In genomic region chr3:107264888-107265287, GRCh38 we compare ENCODE assay signal across 16 cellular contexts.
DNase-seq lines count a peak whose midpoint lies in the region; ATAC-seq and TF ChIP-seq lines count a peak whose summit lies in the region.
"Had no signal": no experiment of that assay in that cellular context is flagged by ENCODE, and none has a peak within 500 bp of the region (broad histone marks: within the 10 kb centered on the region; RNA-seq: fewer than 3 reads in every experiment).

No MANE protein-coding gene starts in this region.

- H3K4me3 Mint-ChIP-seq in endodermal cell, result no peak overlapping the region
- H3K4me3 Mint-ChIP-seq in mesothelial cell of epicardium, result peak overlapping the region; percentile 22
- H3K4me3 Mint-ChIP-seq: activated naive CD8-positive, alpha-beta T cell treated with anti-CD3 and anti-CD28 coated beads for 36 hours; dendritic cell treated with granulocyte-macrophage colony-stimulating factor and Interleukin-4, amounts not matched to agents 40 ng/mL and 50 ng/mL, for 4 days; nephron had no signal

- H3K4me3 ChIP-seq in left ventricle myocardium inferior, result no peak overlapping the region
- H3K4me3 ChIP-seq in endodermal cell (ENCODE audit: low read length), result no peak overlapping the region
- H3K4me3 ChIP-seq in upper lobe of right lung, result no peak overlapping the region
- H3K4me3 ChIP-seq in esophagus squamous epithelium, result no peak overlapping the region
- H3K4me3 ChIP-seq: A549, spleen, tibial nerve had no signal

- intact Hi-C loops in left ventricle myocardium inferior (cut with micrococcal nuclease), result no loop called here
- intact Hi-C loops in Right ventricle myocardium inferior (cut with DNase I), result no loop called here
- intact Hi-C loops in upper lobe of right lung (cut with DNase I), result no loop called here
- intact Hi-C loops in esophagus squamous epithelium (cut with DNase I), result no loop called here

- H3K36me3 ChIP-seq in left ventricle myocardium inferior, result no peaks in the 10 kb centered on the region
- H3K36me3 ChIP-seq in endodermal cell (ENCODE audit: control insufficient read depth, insufficient read depth, low read length), result no peaks in the 10 kb centered on the region
- no peaks in the 10 kb centered on the region for H3K36me3 ChIP-seq in upper lobe of right lung
- H3K36me3 ChIP-seq in esophagus squamous epithelium, result no peaks in the 10 kb centered on the region
- H3K36me3 ChIP-seq: spleen, tibial nerve had no signal

- peaks cover 6% of the 10 kb centered on the region for H3K4me1 ChIP-seq in left ventricle myocardium inferior
- H3K4me1 ChIP-seq in endodermal cell (ENCODE audit: control insufficient read depth, insufficient read depth, low read length), result peaks cover 4% of the 10 kb centered on the region
- H3K4me1 ChIP-seq in upper lobe of right lung, result peaks cover 4% of the 10 kb centered on the region
- H3K4me1 ChIP-seq in esophagus squamous epithelium, result peaks cover 0 to 18% (median 4%) of the 10 kb centered on the region in 3 donors
- H3K4me1 ChIP-seq: A549 had no signal

- H3K27me3 Mint-ChIP-seq in endodermal cell (ENCODE audit: insufficient read depth) (no peaks in the 10 kb centered on the region), mesothelial cell of epicardium (ENCODE audit: low read depth) (no peaks in the 10 kb centered on the region)

- ATAC-seq in Right ventricle myocardium inferior (no peak), upper lobe of right lung (peak; percentile 64)
- ATAC-seq: A549 had no signal

- H3K9me3 Mint-ChIP-seq in endodermal cell (no peaks in the 10 kb centered on the region), mesothelial cell of epicardium (no peaks in the 10 kb centered on the region)
- H3K9me3 Mint-ChIP-seq: activated naive CD8-positive, alpha-beta T cell treated with anti-CD3 and anti-CD28 coated beads for 36 hours; dendritic cell treated with granulocyte-macrophage colony-stimulating factor and Interleukin-4, amounts not matched to agents 40 ng/mL and 50 ng/mL, for 4 days; nephron had no signal

- H3K9ac ChIP-seq in endodermal cell (ENCODE audit: extremely low read depth, low read length, poor library complexity, severe bottlenecking), result no peak overlapping the region

- TF ChIP-seq CTCF in left ventricle myocardium inferior (IDR thresholded peaks at IDR 0.05; ENCODE audit: borderline replicate concordance) (no peak), endodermal cell (conservative IDR thresholded peaks at IDR 0.05) (no peak), mesothelial cell of epicardium (IDR thresholded peaks at IDR 0.05; ENCODE audit: unreplicated experiment) (no peak), upper lobe of right lung (IDR thresholded peaks at IDR 0.05) (no peak), esophagus squamous epithelium (IDR thresholded peaks at IDR 0.05) (no peak)

- H3K9me3 ChIP-seq in left ventricle myocardium inferior (replicated peaks), result no peaks in the 10 kb centered on the region
- H3K9me3 ChIP-seq in endodermal cell (ENCODE audit: control insufficient read depth, low read length), result peaks cover 2% of the 10 kb centered on the region
- no peaks in the 10 kb centered on the region for H3K9me3 ChIP-seq in upper lobe of right lung
- no peaks in the 10 kb centered on the region for H3K9me3 ChIP-seq in esophagus squamous epithelium
- H3K9me3 ChIP-seq: A549, spleen, tibial nerve had no signal

- H3K27me3 ChIP-seq in left ventricle myocardium inferior (ENCODE audit: low read depth) (no peaks in the 10 kb centered on the region), endodermal cell (ENCODE audit: control insufficient read depth, insufficient read depth, low read length, poor library complexity, severe bottlenecking) (no peaks in the 10 kb centered on the region), upper lobe of right lung (no peaks in the 10 kb centered on the region), esophagus squamous epithelium (no peaks in the 10 kb centered on the region)
- H3K27me3 ChIP-seq: spleen, tibial nerve had no signal

- no peaks in the 10 kb centered on the region for H3K36me3 Mint-ChIP-seq in endodermal cell (ENCODE audit: low read depth)
- peaks cover 2% of the 10 kb centered on the region for H3K36me3 Mint-ChIP-seq in mesothelial cell of epicardium
- H3K36me3 Mint-ChIP-seq: activated naive CD8-positive, alpha-beta T cell treated with anti-CD3 and anti-CD28 coated beads for 36 hours had no signal

- peak overlapping the region; percentile 74 for H3K27ac Mint-ChIP-seq in endodermal cell
- H3K27ac Mint-ChIP-seq in mesothelial cell of epicardium, result peak overlapping the region; percentile 64
- H3K27ac Mint-ChIP-seq: activated naive CD8-positive, alpha-beta T cell treated with anti-CD3 and anti-CD28 coated beads for 36 hours; dendritic cell treated with granulocyte-macrophage colony-stimulating factor and Interleukin-4, amounts not matched to agents 40 ng/mL and 50 ng/mL, for 4 days had no signal

- peak overlapping the region; percentile 64 for H3K27ac ChIP-seq in left ventricle myocardium inferior (replicated peaks)
- H3K27ac ChIP-seq in endodermal cell (ENCODE audit: low read depth, low read length), result no peak overlapping the region
- H3K27ac ChIP-seq in upper lobe of right lung, result no peak overlapping the region
- no peak overlapping the region for H3K27ac ChIP-seq in esophagus squamous epithelium
- H3K27ac ChIP-seq: A549, spleen, tibial nerve had no signal

- no peak for TF ChIP-seq POLR2A in esophagus squamous epithelium (IDR thresholded peaks at IDR 0.05)

- 70 to 84% methylated on average over 4 to 6 of the region's 6 CpGs for WGBS in endodermal cell (ENCODE audit: insufficient coverage in 1 of 2, insufficient read length in 1 of 2), 2 experiments
- WGBS in esophagus squamous epithelium, 2 donors, result 28 to 55% methylated on average over 6 of the region's 6 CpGs

- peaks cover 12% of the 10 kb centered on the region for H3K4me1 Mint-ChIP-seq in endodermal cell
- peaks cover 28% of the 10 kb centered on the region for H3K4me1 Mint-ChIP-seq in mesothelial cell of epicardium
- H3K4me1 Mint-ChIP-seq: activated naive CD8-positive, alpha-beta T cell treated with anti-CD3 and anti-CD28 coated beads for 36 hours had no signal

- DNase-seq in left ventricle myocardium inferior, result no peak
- DNase-seq in Right ventricle myocardium inferior (ENCODE audit: missing footprints), result no peak
- DNase-seq in endodermal cell, result peak; percentile 50
- DNase-seq in mesothelial cell of epicardium (ENCODE audit: low spot score in 2 of 2, unreplicated experiment in 2 of 2), result no peak
- no peak for DNase-seq in upper lobe of right lung
- no peak for DNase-seq in NCI-H146 (lab: John Stamatoyannopoulos, UW)
- no peak for DNase-seq in esophagus squamous epithelium (lab: John Stamatoyannopoulos, UW)
- DNase-seq in RKO (ENCODE audit: low spot score), result no peak
- DNase-seq: activated CD8-positive, alpha-beta memory T cell treated with anti-CD3 and anti-CD28 coated beads, Interleukin-2, amount 50 U/mL, for 4 hours; activated naive CD8-positive, alpha-beta T cell treated with anti-CD3 and anti-CD28 coated beads for 36 hours; COR-L47; spleen had no signal
